Comparison of ENCODE assay signal across 22 cellular contexts in genomic region chr4:148152868-148153630, GRCh38.
DNase-seq lines count a peak whose midpoint lies in the region; ATAC-seq and TF ChIP-seq lines count a peak whose summit lies in the region.
"Had no signal": no experiment of that assay in that cellular context is flagged by ENCODE, and none has a peak within 500 bp of the region (broad histone marks: within the 10 kb centered on the region; RNA-seq: fewer than 3 reads in every experiment).

No MANE protein-coding gene starts in this region.

- TF ChIP-seq CTCF in AG09309 (IDR thresholded peaks at IDR 0.05; ENCODE audit: control insufficient read depth, insufficient read depth, low read depth, low read length, missing control alignments) (peak; percentile 3), fibroblast of pulmonary artery (IDR thresholded peaks at IDR 0.05; ENCODE audit: low read length, missing control alignments) (peak; percentile 1)

- H3K4me3 ChIP-seq in AG09309 (ENCODE audit: control insufficient read depth, low read depth, low read length) (no peak overlapping the region), fibroblast of pulmonary artery (replicated peaks; ENCODE audit: low read depth, low read length) (no peak overlapping the region)
- H3K4me3 ChIP-seq: lung, sigmoid colon had no signal

- DNase-seq in AG09309 (ENCODE audit: low read depth) (no peak), RKO (ENCODE audit: low spot score) (peak; percentile 8), fibroblast of pulmonary artery (ENCODE audit: low read depth) (peak; percentile 11), NCI-H2029 treated with DMSO at 0.1 percent for 48 hours (lab: John Stamatoyannopoulos, UW) (no peak), NCI-H1105 (lab: John Stamatoyannopoulos, UW) (no peak), NCI-H1048 (lab: John Stamatoyannopoulos, UW) (no peak)
- no peak for DNase-seq in stimulated activated CD4-positive, alpha-beta T cell treated with anti-CD3 and anti-CD28 coated beads, Interleukin-15, amount 100 ng/mL, for 24 hours
- DNase-seq: activated CD4-positive, alpha-beta T cell treated with anti-CD3 and anti-CD28 coated beads, Interleukin-2, amount 50 U/mL, for 48 hours; activated naive CD4-positive, alpha-beta T cell treated with Interleukin-2 at 50 U/mL for 16 hours; activated T-cell treated with anti-CD3 and anti-CD28 coated beads for 4 hours; CD8-positive, alpha-beta T cell; foreskin melanocyte; hypothalamus; islet precursor cell; NCI-H1930; sigmoid colon; stimulated activated naive B cell treated with anti-CD40 and anti-IgM and Interleukin-4, amounts not matched to agents 10 μg/mL and 1 μg/mL and 100 μg/mL, for 72 hours; T-helper 1 cell had no signal

- ATAC-seq in GM18867 (IDR thresholded peaks at IDR 0.05; ENCODE audit: unreplicated experiment): peak; percentile 59
- ATAC-seq: CD8-positive, alpha-beta T cell; naive thymus-derived CD4-positive, alpha-beta T cell; Right ventricle myocardium inferior; stimulated activated naive B cell treated with anti-CD40 and anti-IgM and Interleukin-4, amounts not matched to agents 10 μg/mL and 1 μg/mL and 100 μg/mL, for 72 hours had no signal

Comparison
In these comparisons a context has a peak if more than half of its experiments do, and no peak if none do; other contexts are left out.
1. DNase-seq: peak in RKO (single experiment) and fibroblast of pulmonary artery (single experiment); none in AG09309 (single experiment), NCI-H2029 treated with DMSO at 0.1 percent for 48 hours (single experiment), NCI-H1105 (single experiment), NCI-H1048 (single experiment) and stimulated activated CD4-positive, alpha-beta T cell treated with anti-CD3 and anti-CD28 coated beads, Interleukin-15, amount 100 ng/mL, for 24 hours (single experiment).